In genomic region chr10:70362357-70362756, GRCh38 we compare ENCODE assay signal across 2 cellular contexts.
TF ChIP-seq lines count a peak whose summit lies in the region.

No MANE protein-coding gene starts in this region.

TF ChIP-seq in IMR-90, 13 proteins besides CTCF, POLR2A, EP300 and RAD21:
- TF ChIP-seq, protein P1, sequence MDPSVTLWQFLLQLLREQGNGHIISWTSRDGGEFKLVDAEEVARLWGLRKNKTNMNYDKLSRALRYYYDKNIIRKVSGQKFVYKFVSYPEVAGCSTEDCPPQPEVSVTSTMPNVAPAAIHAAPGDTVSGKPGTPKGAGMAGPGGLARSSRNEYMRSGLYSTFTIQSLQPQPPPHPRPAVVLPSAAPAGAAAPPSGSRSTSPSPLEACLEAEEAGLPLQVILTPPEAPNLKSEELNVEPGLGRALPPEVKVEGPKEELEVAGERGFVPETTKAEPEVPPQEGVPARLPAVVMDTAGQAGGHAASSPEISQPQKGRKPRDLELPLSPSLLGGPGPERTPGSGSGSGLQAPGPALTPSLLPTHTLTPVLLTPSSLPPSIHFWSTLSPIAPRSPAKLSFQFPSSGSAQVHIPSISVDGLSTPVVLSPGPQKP (IDR thresholded peaks at IDR 0.05; ENCODE audit: borderline replicate concordance, low read depth, low read length) = no peak
- TF ChIP-seq NFE2L2 (IDR thresholded peaks at IDR 0.05; ENCODE audit: low read depth, low read length) (no peak), MXI1 (IDR thresholded peaks at IDR 0.05; ENCODE audit: borderline replicate concordance, low read depth, low read length) (no peak), SMC3 (IDR thresholded peaks at IDR 0.05; ENCODE audit: low read depth, low read length) (no peak), MAFK (IDR thresholded peaks at IDR 0.05; ENCODE audit: low read depth, low read length) (no peak), CHD1 (IDR thresholded peaks at IDR 0.05; ENCODE audit: low read depth, low read length) (no peak), CEBPB (IDR thresholded peaks at IDR 0.05; ENCODE audit: low read depth, low read length) (no peak), MAZ (IDR thresholded peaks at IDR 0.05; ENCODE audit: borderline replicate concordance, low read depth, low read length) (no peak)
- TF ChIP-seq, protein P2, sequence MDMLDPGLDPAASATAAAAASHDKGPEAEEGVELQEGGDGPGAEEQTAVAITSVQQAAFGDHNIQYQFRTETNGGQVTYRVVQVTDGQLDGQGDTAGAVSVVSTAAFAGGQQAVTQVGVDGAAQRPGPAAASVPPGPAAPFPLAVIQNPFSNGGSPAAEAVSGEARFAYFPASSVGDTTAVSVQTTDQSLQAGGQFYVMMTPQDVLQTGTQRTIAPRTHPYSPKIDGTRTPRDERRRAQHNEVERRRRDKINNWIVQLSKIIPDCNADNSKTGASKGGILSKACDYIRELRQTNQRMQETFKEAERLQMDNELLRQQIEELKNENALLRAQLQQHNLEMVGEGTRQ (IDR thresholded peaks at IDR 0.05; ENCODE audit: low read depth, low read length) = no peak
TF ChIP-seq in IMR-90: peak in this region for 0.

TF ChIP-seq in GM12878, 131 proteins besides CTCF, POLR2A, EP300 and RAD21:
- TF ChIP-seq IKZF1 (conservative IDR thresholded peaks at IDR 0.05) (peak; percentile 72), IKZF2 (IDR thresholded peaks at IDR 0.05) (peak; percentile 44 to 64; a peak in 3 of 4 replicates), ASH2L (IDR thresholded peaks at IDR 0.05; ENCODE audit: borderline replicate concordance, low read depth) (no peak), LARP7 (IDR thresholded peaks at IDR 0.05) (no peak), ZBTB40 (IDR thresholded peaks at IDR 0.05; ENCODE audit: borderline replicate concordance) (no peak), BHLHE40 (IDR thresholded peaks at IDR 0.05; ENCODE audit: borderline replicate concordance in 1 of 2, low read depth in 2 of 2, low read length in 1 of 2) (peak in 1 of 2 experiments; percentile 18; a peak in 1 of 4 replicates), NR2F1 (conservative IDR thresholded peaks at IDR 0.05) (peak; percentile 83), SMAD1 (IDR thresholded peaks at IDR 0.05; ENCODE audit: low read depth, partially characterized antibody) (no peak), JUND (IDR thresholded peaks at IDR 0.05; ENCODE audit: low read depth, low read length) (no peak), RELB (IDR thresholded peaks at IDR 0.05; ENCODE audit: low read depth) (peak; percentile 38; the same call in 1 of the 2 replicates), SPI1 (IDR thresholded peaks at IDR 0.05; ENCODE audit: borderline replicate concordance, insufficient read depth, low read depth, low read length) (peak; percentile 59; the same call in 1 of the 2 replicates), FOXK2 (IDR thresholded peaks at IDR 0.05) (no peak), SMAD5 (IDR thresholded peaks at IDR 0.05; ENCODE audit: low read depth) (no peak), ZBED1 (IDR thresholded peaks at IDR 0.05; ENCODE audit: borderline replicate concordance) (no peak), CREM (IDR thresholded peaks at IDR 0.05; ENCODE audit: low read depth) (no peak), PRDM15 (CRISPR knock-in tag; IDR thresholded peaks at IDR 0.05) (no peak), ZNF207 (IDR thresholded peaks at IDR 0.05; ENCODE audit: borderline replicate concordance) (no peak), CBFB (IDR thresholded peaks at IDR 0.05; ENCODE audit: low read depth) (no peak), REST (IDR thresholded peaks at IDR 0.05; ENCODE audit: low read depth, low read length) (no peak), NBN (IDR thresholded peaks at IDR 0.05) (no peak), GATAD2B (conservative IDR thresholded peaks at IDR 0.05; ENCODE audit: low read depth) (peak; percentile 47; the same call in 1 of the 2 replicates), RUNX3 (IDR thresholded peaks at IDR 0.05; ENCODE audit: low read length) (0 out of 2 replicates have a peak, but pooled peaks have one; percentile 4), MEF2B (IDR thresholded peaks at IDR 0.05; ENCODE audit: partially characterized antibody, poor library complexity, severe bottlenecking) (peak; percentile 44), JUNB (IDR thresholded peaks at IDR 0.05) (no peak), POLR2AphosphoS2 (IDR thresholded peaks at IDR 0.05; ENCODE audit: low read depth, low read length) (no peak), KLF5 (IDR thresholded peaks at IDR 0.05; ENCODE audit: partially characterized antibody) (no peak), ZNF687 (IDR thresholded peaks at IDR 0.05) (0 out of 2 replicates have a peak, but pooled peaks have one; percentile 54), HCFC1 (IDR thresholded peaks at IDR 0.05; ENCODE audit: low read length) (no peak), TAF1 (IDR thresholded peaks at IDR 0.05; ENCODE audit: borderline replicate concordance, low read depth, low read length) (no peak)
- TF ChIP-seq, protein P3, sequence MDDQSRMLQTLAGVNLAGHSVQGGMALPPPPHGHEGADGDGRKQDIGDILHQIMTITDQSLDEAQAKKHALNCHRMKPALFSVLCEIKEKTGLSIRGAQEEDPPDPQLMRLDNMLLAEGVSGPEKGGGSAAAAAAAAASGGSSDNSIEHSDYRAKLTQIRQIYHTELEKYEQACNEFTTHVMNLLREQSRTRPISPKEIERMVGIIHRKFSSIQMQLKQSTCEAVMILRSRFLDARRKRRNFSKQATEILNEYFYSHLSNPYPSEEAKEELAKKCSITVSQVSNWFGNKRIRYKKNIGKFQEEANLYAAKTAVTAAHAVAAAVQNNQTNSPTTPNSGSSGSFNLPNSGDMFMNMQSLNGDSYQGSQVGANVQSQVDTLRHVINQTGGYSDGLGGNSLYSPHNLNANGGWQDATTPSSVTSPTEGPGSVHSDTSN (IDR thresholded peaks at IDR 0.05; ENCODE audit: insufficient replicate concordance, low read depth, low read length) = no peak
TF ChIP-seq in GM12878: peak in this region for 10.
